In genomic region chr10:69710008-69710905, GRCh38 we compare ENCODE assay signal across 20 cellular contexts.
DNase-seq lines count a peak whose midpoint lies in the region; ATAC-seq, FAIRE-seq and TF ChIP-seq lines count a peak whose summit lies in the region.
"Had no signal": no experiment of that assay in that cellular context is flagged by ENCODE, and none has a peak within 500 bp of the region (broad histone marks: within the 10 kb centered on the region; RNA-seq: fewer than 3 reads in every experiment).

No MANE protein-coding gene starts in this region.

- peaks cover 3% of the 10 kb centered on the region; the same call in 1 of the 2 replicates for H3K23me2 ChIP-seq in H1 (ENCODE audit: low read depth, low read length)

- no peak overlapping the region for H2BK5ac ChIP-seq in H1 (ENCODE audit: low read depth, low read length)

- no peaks in the 10 kb centered on the region for H3F3A ChIP-seq in GM23338 (replicated peaks; ENCODE audit: low read depth)

- H2AFZ ChIP-seq in GM23338 (peak overlapping the region; percentile 59; the same call in 1 of the 2 replicates), H1 (ENCODE audit: low read length) (peak overlapping the region; percentile 95)
- H2AFZ ChIP-seq: PC-9 had no signal

- CTCF ChIA-PET in H1 (lab: Charles Lee; ENCODE audit: partially characterized antibody): interaction anchor here (1.0 to 35.5 kb wide), 6 partner anchors 11 to 58 kb away, joined by 3 to 992 read pairs (median 5); no protein-coding TSS in a partner anchor

- H3K9ac ChIP-seq in H1 (replicated peaks in 1 of 4; ENCODE audit: extremely low read depth in 1 of 4, low read depth in 3 of 4, low read length in 3 of 4): no peak overlapping the region

- intact Hi-C loops in sigmoid colon (cut with DNase I): no loop called here

- no peak overlapping the region for H3K27ac ChIP-seq in GM23338 (ENCODE audit: low read depth)
- H3K27ac ChIP-seq in H1 (ENCODE audit: low read depth, low read length): no peak overlapping the region
- no peak overlapping the region for H3K27ac ChIP-seq in sigmoid colon
- H3K27ac ChIP-seq: PC-9, SJSA1 had no signal

- H3K36me3 Mint-ChIP-seq in GM23338 (ENCODE audit: low read depth) (peaks cover 6% of the 10 kb centered on the region; the same call in 1 of the 3 replicates), nephron (ENCODE audit: low read depth) (no peaks in the 10 kb centered on the region), type B pancreatic cell (no peaks in the 10 kb centered on the region)
- H3K36me3 Mint-ChIP-seq in activated T-cell treated with anti-CD3 and anti-CD28 coated beads, Interleukin-2, amount 50 U/mL, for 4 hours (ENCODE audit: insufficient read depth): no peaks in the 10 kb centered on the region
- H3K36me3 Mint-ChIP-seq: CD4-positive, CD25-positive, alpha-beta regulatory T cell had no signal

- WGBS in H1 (ENCODE audit: extremely low coverage in 1 of 2, insufficient coverage in 1 of 2, insufficient read length in 1 of 2, insufficient replicate concordance in 2 of 2, low coverage in 1 of 2, low lambda C conversion rate in 2 of 2, missing lambda C conversion rate in 1 of 2), 2 experiments: 72% methylated on average over 10 of the region's 10 CpGs; no CpG with 5 or more reads in 1 of the 2 experiments
- WGBS in sigmoid colon, 2 donors: 76 to 84% methylated on average over 10 of the region's 10 CpGs

- no peak overlapping the region for H4K5ac ChIP-seq in H1 (ENCODE audit: insufficient read length, low read depth, low read length)

- no peak overlapping the region for H4K91ac ChIP-seq in H1 (replicated peaks; ENCODE audit: insufficient read length, low read length)

- H3K27me3 ChIP-seq in GM23338 (ENCODE audit: insufficient read depth) (no peaks in the 10 kb centered on the region), H1 (replicated peaks in 1 of 4; ENCODE audit: control insufficient read depth in 3 of 4, extremely low read depth in 1 of 4, insufficient read depth in 3 of 4, low read length in 3 of 4) (no peaks in the 10 kb centered on the region), sigmoid colon (peaks cover 0 to 6% (median 0%) of the 10 kb centered on the region in 3 donors)
- H3K27me3 ChIP-seq: SJSA1 had no signal

- FAIRE-seq in H1 (lab: Jason Lieb, UNC): no peak
- FAIRE-seq: GM19239 had no signal

- TF ChIP-seq CTCF in GM23338 (conservative IDR thresholded peaks at IDR 0.05; ENCODE audit: low read depth in 2 of 2) (no peak), H1 (IDR thresholded peaks at IDR 0.05; ENCODE audit: control extremely low read depth in 1 of 3, insufficient read depth in 1 of 3, low read depth in 1 of 3, low read length in 3 of 3) (no peak), nephron (IDR thresholded peaks at IDR 0.05; ENCODE audit: unreplicated experiment in 3 of 3) (no peak), type B pancreatic cell (conservative IDR thresholded peaks at IDR 0.05) (no peak), sigmoid colon (IDR thresholded peaks at IDR 0.05) (no peak)

- H4K20me1 ChIP-seq in GM23338 (replicated peaks; ENCODE audit: insufficient read depth) (no peaks in the 10 kb centered on the region), H1 (replicated peaks in 1 of 2; ENCODE audit: control insufficient read depth in 1 of 2, insufficient read depth in 2 of 2, low read length in 2 of 2) (no peaks in the 10 kb centered on the region)

- H3K4me2 ChIP-seq in GM23338 (peak overlapping the region; percentile 53; the same call in 1 of the 2 replicates), H1 (ENCODE audit: insufficient read depth in 1 of 2, low read depth in 2 of 2, low read length in 2 of 2) (peak overlapping the region; percentile 26 to 45; a peak in 1 of 4 replicates)
- H3K4me2 ChIP-seq: PC-9 had no signal

- no peak overlapping the region for H2AK5ac ChIP-seq in H1 (ENCODE audit: low read depth, low read length)

- ATAC-seq in GM23338: peak; percentile 73
- no peak for ATAC-seq in activated T-cell treated with anti-CD3 and anti-CD28 coated beads, Interleukin-2, amount 50 U/mL, for 4 hours

- H3K4me3 ChIP-seq in GM23338 (no peak overlapping the region), H1 (ENCODE audit: extremely low read depth in 1 of 4, insufficient read depth in 2 of 4, low read depth in 3 of 4, low read length in 4 of 4) (no peak overlapping the region), sigmoid colon (no peak overlapping the region)
- H3K4me3 ChIP-seq: PC-9, SJSA1 had no signal

- H3K9me2 ChIP-seq in GM23338 (ENCODE audit: insufficient read depth): no peaks in the 10 kb centered on the region

- no peak for TF ChIP-seq RAD21 in H1 (IDR thresholded peaks at IDR 0.05 in 1 of 2, conservative IDR thresholded peaks at IDR 0.05 in 1 of 2; ENCODE audit: low read depth in 2 of 2, low read length in 2 of 2)

- H3K4me1 ChIP-seq in GM23338 (ENCODE audit: insufficient read depth) (peaks cover 6% of the 10 kb centered on the region), H1 (replicated peaks in 1 of 4; ENCODE audit: control insufficient read depth in 3 of 4, insufficient read depth in 4 of 4, low read length in 3 of 4) (peaks cover 4 to 11% (median 8%) of the 10 kb centered on the region in 4 experiments; a peak in 6 of 7 replicates), sigmoid colon (no peaks in the 10 kb centered on the region)
- H3K4me1 ChIP-seq: Caco-2, SJSA1 had no signal

- TF ChIP-seq POLR2A in H1 (IDR thresholded peaks at IDR 0.05; ENCODE audit: control extremely low read depth in 1 of 2, low read depth in 2 of 2, low read length in 2 of 2) (no peak), sigmoid colon (IDR thresholded peaks at IDR 0.05) (no peak)

- H3K9me3 ChIP-seq in H1 (ENCODE audit: insufficient read depth in 2 of 2, low read depth in 1 of 2, low read length in 1 of 2) (no peaks in the 10 kb centered on the region), sigmoid colon (no peaks in the 10 kb centered on the region)
- H3K9me3 ChIP-seq: Caco-2, SJSA1 had no signal

- no peaks in the 10 kb centered on the region for H3K79me2 ChIP-seq in GM23338 (replicated peaks; ENCODE audit: insufficient read depth)
- no peaks in the 10 kb centered on the region for H3K79me2 ChIP-seq in H1 (ENCODE audit: control insufficient read depth in 1 of 2, insufficient read depth in 2 of 2, low read length in 2 of 2)

- TF ChIP-seq EP300 in H1 (IDR thresholded peaks at IDR 0.05; ENCODE audit: borderline replicate concordance in 1 of 2, low read depth in 2 of 2, low read length in 2 of 2): no peak
- no peak for TF ChIP-seq EP300 in sigmoid colon (IDR thresholded peaks at IDR 0.05)

- H3K56ac ChIP-seq in H1 (replicated peaks; ENCODE audit: insufficient read length, low read depth, low read length): no peak overlapping the region

- H2BK120ac ChIP-seq in H1 (replicated peaks; ENCODE audit: low read depth, low read length): no peak overlapping the region

- DNase-seq in GM23338 (ENCODE audit: low spot score): peak; percentile 29
- DNase-seq in H1 (ENCODE audit: low read depth in 1 of 2, low spot score in 2 of 2): no peak
- DNase-seq in type B pancreatic cell (ENCODE audit: extremely low spot score, unreplicated experiment): no peak
- DNase-seq in RKO (ENCODE audit: low spot score): no peak
- no peak for DNase-seq in activated T-cell treated with anti-CD3 and anti-CD28 coated beads, Interleukin-2, amount 50 U/mL, for 4 hours
- no peak for DNase-seq in sigmoid colon
- DNase-seq: ACHN; Caco-2; CD4-positive, CD25-positive, alpha-beta regulatory T cell; DMS153; KBM-7; MV-4-11; NCI-H1417 treated with DMSO at 0.1 percent for 48 hours; NCI-H2029 treated with DMSO at 0.1 percent for 48 hours; NCI-H510A treated with DMSO at 0.1 percent for 48 hours; NCI-H82; PC-9 had no signal

- H2BK20ac ChIP-seq in H1 (ENCODE audit: low read length): no peak overlapping the region

- POLR2A ChIA-PET in H1 (lab: Charles Lee; ENCODE audit: partially characterized antibody): no interaction called here

- no peaks in the 10 kb centered on the region for H3K36me3 ChIP-seq in GM23338 (ENCODE audit: insufficient read depth)
- H3K36me3 ChIP-seq in H1 (ENCODE audit: control insufficient read depth in 2 of 4, insufficient read depth in 4 of 4, low read length in 3 of 4): no peaks in the 10 kb centered on the region
- no peaks in the 10 kb centered on the region for H3K36me3 ChIP-seq in sigmoid colon
- H3K36me3 ChIP-seq: SJSA1 had no signal

- H3K27ac Mint-ChIP-seq in GM23338 (peak overlapping the region; percentile 51; the same call in 1 of the 2 replicates), nephron (peak overlapping the region; percentile 4 to 72 (median 65)), type B pancreatic cell (peak overlapping the region; percentile 51)
- H3K27ac Mint-ChIP-seq: CD4-positive, CD25-positive, alpha-beta regulatory T cell had no signal

- H2BK12ac ChIP-seq in H1 (ENCODE audit: low read depth, low read length): no peak overlapping the region

- H3K4me1 Mint-ChIP-seq in GM23338 (peaks cover 17% of the 10 kb centered on the region), nephron (peaks cover 28% of the 10 kb centered on the region), type B pancreatic cell (ENCODE audit: unreplicated experiment) (peaks cover 25% of the 10 kb centered on the region)
- no peaks in the 10 kb centered on the region for H3K4me1 Mint-ChIP-seq in activated T-cell treated with anti-CD3 and anti-CD28 coated beads, Interleukin-2, amount 50 U/mL, for 4 hours (ENCODE audit: low read depth)
- H3K4me1 Mint-ChIP-seq: CD4-positive, CD25-positive, alpha-beta regulatory T cell had no signal

- H3K18ac ChIP-seq in H1 (ENCODE audit: extremely low read depth, low read length): 0 out of 2 replicates have a peak overlapping the region, but pooled peaks have one; percentile 32

- no peak overlapping the region for H4K8ac ChIP-seq in H1 (ENCODE audit: extremely low read depth, insufficient read depth, low read length)

- 0 out of 2 replicates have a peak overlapping the region, but pooled peaks have one; percentile 29 for H2BK15ac ChIP-seq in H1 (ENCODE audit: low read length)

- no peak overlapping the region for H3K23ac ChIP-seq in H1 (ENCODE audit: insufficient read length)

- no peak overlapping the region for H3K4me3 Mint-ChIP-seq in GM23338
- no peak overlapping the region for H3K4me3 Mint-ChIP-seq in nephron
- peak overlapping the region; percentile 28 for H3K4me3 Mint-ChIP-seq in type B pancreatic cell
- no peak overlapping the region for H3K4me3 Mint-ChIP-seq in activated T-cell treated with anti-CD3 and anti-CD28 coated beads, Interleukin-2, amount 50 U/mL, for 4 hours
- H3K4me3 Mint-ChIP-seq: CD4-positive, CD25-positive, alpha-beta regulatory T cell had no signal

- H3K9me3 Mint-ChIP-seq in GM23338 (peaks cover 9% of the 10 kb centered on the region), nephron (peaks cover 7% of the 10 kb centered on the region), type B pancreatic cell (no peaks in the 10 kb centered on the region)
- no peaks in the 10 kb centered on the region for H3K9me3 Mint-ChIP-seq in activated T-cell treated with anti-CD3 and anti-CD28 coated beads, Interleukin-2, amount 50 U/mL, for 4 hours

- H3K4ac ChIP-seq in H1 (replicated peaks; ENCODE audit: insufficient read length, low read depth, low read length): no peak overlapping the region

- no peak overlapping the region for H3K14ac ChIP-seq in H1 (ENCODE audit: insufficient read length)

- no peaks in the 10 kb centered on the region for H3K79me1 ChIP-seq in H1 (ENCODE audit: low read depth, low read length)

- peaks cover 5% of the 10 kb centered on the region for H3K27me3 Mint-ChIP-seq in GM23338 (ENCODE audit: insufficient read depth, low read depth, poor library complexity)
- H3K27me3 Mint-ChIP-seq in nephron (ENCODE audit: low read depth): peaks cover 26% of the 10 kb centered on the region
- H3K27me3 Mint-ChIP-seq in type B pancreatic cell: peaks cover 19% of the 10 kb centered on the region
- H3K27me3 Mint-ChIP-seq in activated T-cell treated with anti-CD3 and anti-CD28 coated beads, Interleukin-2, amount 50 U/mL, for 4 hours (ENCODE audit: low read depth): peaks cover 29% of the 10 kb centered on the region
